8 cellular contexts compared by ENCODE assay signal in genomic region chrX:40105016-40105790, GRCh38. TPM values are rescaled to one million over a fixed set of nuclear protein-coding genes. Genes with fewer than 3 reads are reported as not detected.
A peak's percentile ranks its signal among the peaks of the same experiment; 100 is the strongest.
DNase-seq lines count a peak whose midpoint lies in the region; ATAC-seq and TF ChIP-seq lines count a peak whose summit lies in the region.

No MANE protein-coding gene starts in this region.

- no peaks in the 10 kb centered on the region for H3K9me2 ChIP-seq in MM.1S (replicated peaks; ENCODE audit: insufficient read depth, low read length)

- H4K20me1 ChIP-seq in MM.1S (ENCODE audit: insufficient read depth, low read length): no peaks in the 10 kb centered on the region

- H3K4me2 ChIP-seq in MM.1S (ENCODE audit: low read depth, low read length): peak overlapping the region; percentile 70

- H3K36me3 ChIP-seq in BJ (ENCODE audit: control insufficient read depth, insufficient read depth, low read length) (no peaks in the 10 kb centered on the region), MM.1S (replicated peaks; ENCODE audit: insufficient read depth, low read length) (no peaks in the 10 kb centered on the region), spleen (no peaks in the 10 kb centered on the region)

- peak overlapping the region; percentile 53 to 82 (median 69) for H3K4me3 Mint-ChIP-seq in immature natural killer cell

- ATAC-seq in GM18861 (IDR thresholded peaks at IDR 0.05; ENCODE audit: unreplicated experiment) (peak; percentile 24), HG03095 (IDR thresholded peaks at IDR 0.05; ENCODE audit: unreplicated experiment) (no peak)

- H3K27me3 ChIP-seq in BJ (ENCODE audit: control insufficient read depth, insufficient read depth, low read length) (no peaks in the 10 kb centered on the region), MM.1S (replicated peaks; ENCODE audit: insufficient read depth, low read length) (no peaks in the 10 kb centered on the region), spleen (replicated peaks in 1 of 7) (peaks cover 0 to 98% (median 42%) of the 10 kb centered on the region in 7 donors)

- CTCF ChIA-PET in BJ (lab: Yijun Ruan, JAX): interaction anchor here (0.8 to 1.1 kb wide), 3 partner anchors 84 to 453 kb away, joined by 3 to 4 read pairs (median 3); no protein-coding TSS in a partner anchor

- peaks cover 0 to 2% (median 0%) of the 10 kb centered on the region in 6 donors for H3K9me3 Mint-ChIP-seq in immature natural killer cell

- WGBS in spleen, 5 donors: 1 to 7% (median 1%) methylated on average over 17 to 85 of the region's 85 CpGs; no CpG with 5 or more reads in 2 of the 5 donors

- peaks cover 36% of the 10 kb centered on the region for H3K79me2 ChIP-seq in MM.1S (ENCODE audit: low read length)

- no peaks in the 10 kb centered on the region for H3K9me3 ChIP-seq in MM.1S (replicated peaks; ENCODE audit: insufficient read depth, low read length)
- H3K9me3 ChIP-seq in spleen: peaks cover 0 to 5% (median 0%) of the 10 kb centered on the region in 8 donors

- TF ChIP-seq CTCF in BJ (IDR thresholded peaks at IDR 0.05; ENCODE audit: insufficient read depth, low read depth, low read length) (no peak), MM.1S (IDR thresholded peaks at IDR 0.05; ENCODE audit: low read length) (no peak), spleen (IDR thresholded peaks at IDR 0.05 in 8 of 11, conservative IDR thresholded peaks at IDR 0.05 in 3 of 11) (no peak)

- peaks cover 24% of the 10 kb centered on the region for H3K4me1 ChIP-seq in MM.1S (ENCODE audit: low read length)
- H3K4me1 ChIP-seq in spleen: peaks cover 25 to 65% (median 38%) of the 10 kb centered on the region in 6 donors

- H2AFZ ChIP-seq in MM.1S (ENCODE audit: low read length): no peak overlapping the region

- H3K27ac ChIP-seq in MM.1S (ENCODE audit: low read length) (peak overlapping the region; percentile 82; the same call in 1 of the 2 replicates), angular gyrus (ENCODE audit: low read depth, low read length) (peak overlapping the region; percentile 55), spleen (peak overlapping the region; percentile 58 to 86 (median 76))

- peaks cover 10 to 11% of the 10 kb centered on the region in 2 donors for H3K4me1 Mint-ChIP-seq in immature natural killer cell

- H3K27me3 Mint-ChIP-seq in immature natural killer cell (ENCODE audit: low read depth in 3 of 3): peaks cover 14 to 15% (median 15%) of the 10 kb centered on the region in 3 donors

- DNase-seq in BJ (ENCODE audit: low read depth): no peak
- DNase-seq in MM.1S: peak; percentile 50
- peak; percentile 58 to 63 (median 59) for DNase-seq in immature natural killer cell
- DNase-seq in spleen: peak; percentile 91
- DNase-seq in cerebellar nuclear complex (lab: John Stamatoyannopoulos, UW): no peak

- POLR2A ChIA-PET in BJ (lab: Charles Lee): no interaction called here

- H3F3A ChIP-seq in MM.1S (ENCODE audit: insufficient read depth, low read length): peaks cover 20% of the 10 kb centered on the region

- H3K9ac ChIP-seq in MM.1S (ENCODE audit: low read length): peak overlapping the region; percentile 87

- peak overlapping the region in 1 of 6 donors; percentile 30 for H3K27ac Mint-ChIP-seq in immature natural killer cell

- no peaks in the 10 kb centered on the region for H3K36me3 Mint-ChIP-seq in immature natural killer cell

- H3K4me3 ChIP-seq in BJ (ENCODE audit: low read depth, low read length): peak overlapping the region; percentile 42
- peak overlapping the region; percentile 63 for H3K4me3 ChIP-seq in MM.1S (ENCODE audit: low read length)
- peak overlapping the region; percentile 31 to 76 (median 48) for H3K4me3 ChIP-seq in spleen

- no peak for TF ChIP-seq POLR2A in spleen (IDR thresholded peaks at IDR 0.05)

- intact Hi-C loops in spleen (cut with DNase I; ENCODE audit: low total_unique reads): loop anchor here (10.0 kb wide), 1 partner anchor 50 kb away; no protein-coding TSS in a partner anchor

RNA-seq across cellular contexts. Expression of gene BCOR, which starts 7.4 kb away (rescaled TPM):
- polyA plus RNA-seq in BJ (2011; rRNA removed) (5.6 TPM in 2 replicates), immature natural killer cell (1 to 10 TPM in 2 of 3 donors, not detected in 1; 3.4 to 7.2 TPM), spleen (10 to 100 TPM in 1 of 3 donors, 1 to 10 TPM in 2; 8.3 to 13.1 (median 9.8) TPM)
- 10.2 and 16.9 TPM in 2 replicates for polyA minus RNA-seq in BJ (2011; rRNA and poly(A)+ RNA removed)
- total RNA-seq in spleen: 10 to 100 TPM; 26.1 to 38.6 (median 31.8) TPM

Comparison
In these comparisons a context has a peak if more than half of its experiments do, and no peak if none do; other contexts are left out.
1. DNase-seq: peak in MM.1S (single experiment), immature natural killer cell (3 of 3) and spleen (single experiment); none in BJ (single experiment) and cerebellar nuclear complex (0 of 2).
2. Peak in every context shown above with its lines, with median percentiles within 50 percentile points of each other: H3K4me3 ChIP-seq and H3K27ac ChIP-seq.